1 cellular context compared by ENCODE assay signal in the genomic region with DNA sequence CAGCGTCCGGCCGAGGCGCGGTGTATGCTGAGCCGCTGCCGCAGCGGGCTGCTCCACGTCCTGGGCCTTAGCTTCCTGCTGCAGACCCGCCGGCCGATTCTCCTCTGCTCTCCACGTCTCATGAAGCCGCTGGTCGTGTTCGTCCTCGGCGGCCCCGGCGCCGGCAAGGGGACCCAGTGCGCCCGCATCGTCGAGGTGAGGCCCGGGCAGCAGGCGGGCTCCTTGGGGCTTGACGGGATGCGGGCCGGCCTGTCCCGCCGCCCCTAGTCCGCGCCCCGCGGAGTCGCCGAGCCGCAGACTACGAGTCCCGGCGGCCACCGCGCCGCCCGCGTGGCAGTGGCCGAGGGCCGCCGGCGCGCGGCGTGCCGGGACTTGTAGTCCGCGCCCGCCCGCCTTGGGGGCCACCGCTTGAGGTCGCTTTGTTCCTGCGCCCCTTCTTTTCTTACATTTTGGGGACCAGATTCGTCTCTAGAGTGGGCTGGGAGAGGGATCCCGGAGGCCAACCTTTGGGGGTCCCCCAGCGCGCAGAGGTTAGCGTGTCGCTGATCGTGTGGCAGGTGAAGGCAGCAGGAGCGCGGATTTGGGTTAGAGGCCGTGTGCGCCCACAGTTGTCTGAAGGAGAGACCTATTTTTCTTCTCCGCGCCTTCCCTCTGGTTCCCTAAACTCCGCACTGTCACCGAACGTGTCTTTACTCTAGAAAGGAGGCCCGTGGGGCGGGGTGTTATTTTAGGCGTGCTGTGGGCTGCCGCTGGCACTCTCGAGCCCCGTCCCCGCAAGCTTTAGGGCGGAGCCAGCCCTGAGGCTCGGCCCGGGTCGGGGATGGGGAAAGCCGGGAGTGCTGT.
TF ChIP-seq lines count a peak whose summit lies in the region.

No MANE protein-coding gene starts in this region.

TF ChIP-seq in HepG2, 621 proteins besides CTCF, POLR2A, EP300 and RAD21 (continued from another document and continues in another):
- TF ChIP-seq HNF4G (IDR thresholded peaks at IDR 0.05; ENCODE audit: borderline replicate concordance, low read depth, low read length) (no peak), HNF4G (CRISPR knock-in tag; IDR thresholded peaks at IDR 0.05; ENCODE audit: borderline replicate concordance, low read depth) (no peak), ZNF225 (CRISPR knock-in tag; IDR thresholded peaks at IDR 0.05) (peak; percentile 30; the same call in 1 of the 2 replicates), ZNF7 (CRISPR knock-in tag; IDR thresholded peaks at IDR 0.05) (no peak), MED1 (CRISPR knock-in tag; IDR thresholded peaks at IDR 0.05) (peak; percentile 75; the same call in 1 of the 2 replicates), MAF1 (CRISPR knock-in tag; IDR thresholded peaks at IDR 0.05; ENCODE audit: borderline replicate concordance) (peak; percentile 85; the same call in 1 of the 2 replicates), GATAD2A (CRISPR knock-in tag; IDR thresholded peaks at IDR 0.05) (peak; percentile 66), ZNF44 (CRISPR knock-in tag; IDR thresholded peaks at IDR 0.05) (0 out of 2 replicates have a peak, but pooled peaks have one; percentile 54), ZNF614 (CRISPR knock-in tag; IDR thresholded peaks at IDR 0.05; ENCODE audit: borderline replicate concordance) (peak; percentile 96; the same call in 1 of the 2 replicates), ZNF263 (CRISPR knock-in tag; IDR thresholded peaks at IDR 0.05) (peak; percentile 52; the same call in 1 of the 2 replicates), SUZ12 (IDR thresholded peaks at IDR 0.05; ENCODE audit: low read depth, low read length) (peak; percentile 74; the same call in 1 of the 2 replicates), BHLHE40 (IDR thresholded peaks at IDR 0.05; ENCODE audit: low read length) (peak; percentile 33; the same call in 1 of the 2 replicates), ZNF883 (CRISPR knock-in tag; IDR thresholded peaks at IDR 0.05; ENCODE audit: not compliant biosample characterization) (peak; percentile 47), ZNF737 (CRISPR knock-in tag; IDR thresholded peaks at IDR 0.05; ENCODE audit: borderline replicate concordance) (peak; percentile 65; the same call in 1 of the 2 replicates), ZMYM3 (CRISPR knock-in tag; IDR thresholded peaks at IDR 0.05) (no peak; the same call in 1 of the 2 replicates), TARDBP (CRISPR knock-in tag; IDR thresholded peaks at IDR 0.05) (peak; percentile 50), ZNF724P (CRISPR knock-in tag; IDR thresholded peaks at IDR 0.05; ENCODE audit: borderline replicate concordance) (no peak), YEATS4 (CRISPR knock-in tag; IDR thresholded peaks at IDR 0.05; ENCODE audit: borderline replicate concordance) (peak; percentile 71), ZFY (CRISPR knock-in tag; IDR thresholded peaks at IDR 0.05) (peak; percentile 91), MEF2D (CRISPR knock-in tag; IDR thresholded peaks at IDR 0.05) (peak; percentile 63; the same call in 1 of the 2 replicates), ZNF292 (CRISPR knock-in tag; IDR thresholded peaks at IDR 0.05; ENCODE audit: borderline replicate concordance, low read depth) (0 out of 2 replicates have a peak, but pooled peaks have one; percentile 10), SOX13 (IDR thresholded peaks at IDR 0.05) (no peak), SOX13 (CRISPR knock-in tag; conservative IDR thresholded peaks at IDR 0.05 in 1 of 2, IDR thresholded peaks at IDR 0.05 in 1 of 2) (0 out of 4 replicates have a peak, but pooled peaks of 1 of the 2 experiments have one; percentile 16), MXI1 (IDR thresholded peaks at IDR 0.05; ENCODE audit: borderline replicate concordance, low read depth, low read length) (peak; percentile 28; the same call in 1 of the 3 replicates), REPIN1 (CRISPR knock-in tag; IDR thresholded peaks at IDR 0.05; ENCODE audit: borderline replicate concordance, low read depth) (0 out of 2 replicates have a peak, but pooled peaks have one; percentile 17), ARNT (IDR thresholded peaks at IDR 0.05) (no peak)
- TF ChIP-seq, protein P1, sequence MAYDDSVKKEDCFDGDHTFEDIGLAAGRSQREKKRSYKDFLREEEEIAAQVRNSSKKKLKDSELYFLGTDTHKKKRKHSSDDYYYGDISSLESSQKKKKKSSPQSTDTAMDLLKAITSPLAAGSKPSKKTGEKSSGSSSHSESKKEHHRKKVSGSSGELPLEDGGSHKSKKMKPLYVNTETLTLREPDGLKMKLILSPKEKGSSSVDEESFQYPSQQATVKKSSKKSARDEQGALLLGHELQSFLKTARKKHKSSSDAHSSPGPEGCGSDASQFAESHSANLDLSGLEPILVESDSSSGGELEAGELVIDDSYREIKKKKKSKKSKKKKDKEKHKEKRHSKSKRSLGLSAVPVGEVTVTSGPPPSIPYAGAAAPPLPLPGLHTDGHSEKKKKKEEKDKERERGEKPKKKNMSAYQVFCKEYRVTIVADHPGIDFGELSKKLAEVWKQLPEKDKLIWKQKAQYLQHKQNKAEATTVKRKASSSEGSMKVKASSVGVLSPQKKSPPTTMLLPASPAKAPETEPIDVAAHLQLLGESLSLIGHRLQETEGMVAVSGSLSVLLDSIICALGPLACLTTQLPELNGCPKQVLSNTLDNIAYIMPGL (CRISPR knock-in tag; IDR thresholded peaks at IDR 0.05; ENCODE audit: borderline replicate concordance in 1 of 2, low read depth in 1 of 2) = peak; percentile 55 to 65; a peak in 3 of 4 replicates
- TF ChIP-seq, protein P2, sequence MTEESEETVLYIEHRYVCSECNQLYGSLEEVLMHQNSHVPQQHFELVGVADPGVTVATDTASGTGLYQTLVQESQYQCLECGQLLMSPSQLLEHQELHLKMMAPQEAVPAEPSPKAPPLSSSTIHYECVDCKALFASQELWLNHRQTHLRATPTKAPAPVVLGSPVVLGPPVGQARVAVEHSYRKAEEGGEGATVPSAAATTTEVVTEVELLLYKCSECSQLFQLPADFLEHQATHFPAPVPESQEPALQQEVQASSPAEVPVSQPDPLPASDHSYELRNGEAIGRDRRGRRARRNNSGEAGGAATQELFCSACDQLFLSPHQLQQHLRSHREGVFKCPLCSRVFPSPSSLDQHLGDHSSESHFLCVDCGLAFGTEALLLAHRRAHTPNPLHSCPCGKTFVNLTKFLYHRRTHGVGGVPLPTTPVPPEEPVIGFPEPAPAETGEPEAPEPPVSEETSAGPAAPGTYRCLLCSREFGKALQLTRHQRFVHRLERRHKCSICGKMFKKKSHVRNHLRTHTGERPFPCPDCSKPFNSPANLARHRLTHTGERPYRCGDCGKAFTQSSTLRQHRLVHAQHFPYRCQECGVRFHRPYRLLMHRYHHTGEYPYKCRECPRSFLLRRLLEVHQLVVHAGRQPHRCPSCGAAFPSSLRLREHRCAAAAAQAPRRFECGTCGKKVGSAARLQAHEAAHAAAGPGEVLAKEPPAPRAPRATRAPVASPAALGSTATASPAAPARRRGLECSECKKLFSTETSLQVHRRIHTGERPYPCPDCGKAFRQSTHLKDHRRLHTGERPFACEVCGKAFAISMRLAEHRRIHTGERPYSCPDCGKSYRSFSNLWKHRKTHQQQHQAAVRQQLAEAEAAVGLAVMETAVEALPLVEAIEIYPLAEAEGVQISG (CRISPR knock-in tag; IDR thresholded peaks at IDR 0.05) = peak; percentile 71
- TF ChIP-seq, protein P3, sequence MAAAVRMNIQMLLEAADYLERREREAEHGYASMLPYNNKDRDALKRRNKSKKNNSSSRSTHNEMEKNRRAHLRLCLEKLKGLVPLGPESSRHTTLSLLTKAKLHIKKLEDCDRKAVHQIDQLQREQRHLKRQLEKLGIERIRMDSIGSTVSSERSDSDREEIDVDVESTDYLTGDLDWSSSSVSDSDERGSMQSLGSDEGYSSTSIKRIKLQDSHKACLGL (CRISPR knock-in tag; IDR thresholded peaks at IDR 0.05) = peak; percentile 40; the same call in 1 of the 2 replicates
- TF ChIP-seq, protein P4, sequence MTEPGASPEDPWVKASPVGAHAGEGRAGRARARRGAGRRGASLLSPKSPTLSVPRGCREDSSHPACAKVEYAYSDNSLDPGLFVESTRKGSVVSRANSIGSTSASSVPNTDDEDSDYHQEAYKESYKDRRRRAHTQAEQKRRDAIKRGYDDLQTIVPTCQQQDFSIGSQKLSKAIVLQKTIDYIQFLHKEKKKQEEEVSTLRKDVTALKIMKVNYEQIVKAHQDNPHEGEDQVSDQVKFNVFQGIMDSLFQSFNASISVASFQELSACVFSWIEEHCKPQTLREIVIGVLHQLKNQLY (CRISPR knock-in tag; IDR thresholded peaks at IDR 0.05) = no peak
- TF ChIP-seq, protein P5, sequence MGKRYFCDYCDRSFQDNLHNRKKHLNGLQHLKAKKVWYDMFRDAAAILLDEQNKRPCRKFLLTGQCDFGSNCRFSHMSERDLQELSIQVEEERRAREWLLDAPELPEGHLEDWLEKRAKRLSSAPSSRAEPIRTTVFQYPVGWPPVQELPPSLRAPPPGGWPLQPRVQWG (CRISPR knock-in tag; IDR thresholded peaks at IDR 0.05; ENCODE audit: borderline replicate concordance, low read depth) = no peak
- TF ChIP-seq, protein P6, sequence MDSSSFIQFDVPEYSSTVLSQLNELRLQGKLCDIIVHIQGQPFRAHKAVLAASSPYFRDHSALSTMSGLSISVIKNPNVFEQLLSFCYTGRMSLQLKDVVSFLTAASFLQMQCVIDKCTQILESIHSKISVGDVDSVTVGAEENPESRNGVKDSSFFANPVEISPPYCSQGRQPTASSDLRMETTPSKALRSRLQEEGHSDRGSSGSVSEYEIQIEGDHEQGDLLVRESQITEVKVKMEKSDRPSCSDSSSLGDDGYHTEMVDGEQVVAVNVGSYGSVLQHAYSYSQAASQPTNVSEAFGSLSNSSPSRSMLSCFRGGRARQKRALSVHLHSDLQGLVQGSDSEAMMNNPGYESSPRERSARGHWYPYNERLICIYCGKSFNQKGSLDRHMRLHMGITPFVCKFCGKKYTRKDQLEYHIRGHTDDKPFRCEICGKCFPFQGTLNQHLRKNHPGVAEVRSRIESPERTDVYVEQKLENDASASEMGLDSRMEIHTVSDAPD (CRISPR knock-in tag; IDR thresholded peaks at IDR 0.05) = 0 out of 2 replicates have a peak, but pooled peaks have one; percentile 63
- TF ChIP-seq, protein P7, sequence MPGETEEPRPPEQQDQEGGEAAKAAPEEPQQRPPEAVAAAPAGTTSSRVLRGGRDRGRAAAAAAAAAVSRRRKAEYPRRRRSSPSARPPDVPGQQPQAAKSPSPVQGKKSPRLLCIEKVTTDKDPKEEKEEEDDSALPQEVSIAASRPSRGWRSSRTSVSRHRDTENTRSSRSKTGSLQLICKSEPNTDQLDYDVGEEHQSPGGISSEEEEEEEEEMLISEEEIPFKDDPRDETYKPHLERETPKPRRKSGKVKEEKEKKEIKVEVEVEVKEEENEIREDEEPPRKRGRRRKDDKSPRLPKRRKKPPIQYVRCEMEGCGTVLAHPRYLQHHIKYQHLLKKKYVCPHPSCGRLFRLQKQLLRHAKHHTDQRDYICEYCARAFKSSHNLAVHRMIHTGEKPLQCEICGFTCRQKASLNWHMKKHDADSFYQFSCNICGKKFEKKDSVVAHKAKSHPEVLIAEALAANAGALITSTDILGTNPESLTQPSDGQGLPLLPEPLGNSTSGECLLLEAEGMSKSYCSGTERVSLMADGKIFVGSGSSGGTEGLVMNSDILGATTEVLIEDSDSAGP (CRISPR knock-in tag; IDR thresholded peaks at IDR 0.05; ENCODE audit: borderline replicate concordance) = peak; percentile 75; the same call in 1 of the 2 replicates
- TF ChIP-seq, protein P8, sequence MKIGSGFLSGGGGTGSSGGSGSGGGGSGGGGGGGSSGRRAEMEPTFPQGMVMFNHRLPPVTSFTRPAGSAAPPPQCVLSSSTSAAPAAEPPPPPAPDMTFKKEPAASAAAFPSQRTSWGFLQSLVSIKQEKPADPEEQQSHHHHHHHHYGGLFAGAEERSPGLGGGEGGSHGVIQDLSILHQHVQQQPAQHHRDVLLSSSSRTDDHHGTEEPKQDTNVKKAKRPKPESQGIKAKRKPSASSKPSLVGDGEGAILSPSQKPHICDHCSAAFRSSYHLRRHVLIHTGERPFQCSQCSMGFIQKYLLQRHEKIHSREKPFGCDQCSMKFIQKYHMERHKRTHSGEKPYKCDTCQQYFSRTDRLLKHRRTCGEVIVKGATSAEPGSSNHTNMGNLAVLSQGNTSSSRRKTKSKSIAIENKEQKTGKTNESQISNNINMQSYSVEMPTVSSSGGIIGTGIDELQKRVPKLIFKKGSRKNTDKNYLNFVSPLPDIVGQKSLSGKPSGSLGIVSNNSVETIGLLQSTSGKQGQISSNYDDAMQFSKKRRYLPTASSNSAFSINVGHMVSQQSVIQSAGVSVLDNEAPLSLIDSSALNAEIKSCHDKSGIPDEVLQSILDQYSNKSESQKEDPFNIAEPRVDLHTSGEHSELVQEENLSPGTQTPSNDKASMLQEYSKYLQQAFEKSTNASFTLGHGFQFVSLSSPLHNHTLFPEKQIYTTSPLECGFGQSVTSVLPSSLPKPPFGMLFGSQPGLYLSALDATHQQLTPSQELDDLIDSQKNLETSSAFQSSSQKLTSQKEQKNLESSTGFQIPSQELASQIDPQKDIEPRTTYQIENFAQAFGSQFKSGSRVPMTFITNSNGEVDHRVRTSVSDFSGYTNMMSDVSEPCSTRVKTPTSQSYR (CRISPR knock-in tag; IDR thresholded peaks at IDR 0.05; ENCODE audit: borderline replicate concordance) = no peak
- TF ChIP-seq, protein P9, sequence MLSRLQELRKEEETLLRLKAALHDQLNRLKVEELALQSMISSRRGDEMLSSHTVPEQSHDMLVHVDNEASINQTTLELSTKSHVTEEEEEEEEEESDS (CRISPR knock-in tag; IDR thresholded peaks at IDR 0.05; ENCODE audit: borderline replicate concordance) = 0 out of 2 replicates have a peak, but pooled peaks have one; percentile 44
- TF ChIP-seq, protein P10, sequence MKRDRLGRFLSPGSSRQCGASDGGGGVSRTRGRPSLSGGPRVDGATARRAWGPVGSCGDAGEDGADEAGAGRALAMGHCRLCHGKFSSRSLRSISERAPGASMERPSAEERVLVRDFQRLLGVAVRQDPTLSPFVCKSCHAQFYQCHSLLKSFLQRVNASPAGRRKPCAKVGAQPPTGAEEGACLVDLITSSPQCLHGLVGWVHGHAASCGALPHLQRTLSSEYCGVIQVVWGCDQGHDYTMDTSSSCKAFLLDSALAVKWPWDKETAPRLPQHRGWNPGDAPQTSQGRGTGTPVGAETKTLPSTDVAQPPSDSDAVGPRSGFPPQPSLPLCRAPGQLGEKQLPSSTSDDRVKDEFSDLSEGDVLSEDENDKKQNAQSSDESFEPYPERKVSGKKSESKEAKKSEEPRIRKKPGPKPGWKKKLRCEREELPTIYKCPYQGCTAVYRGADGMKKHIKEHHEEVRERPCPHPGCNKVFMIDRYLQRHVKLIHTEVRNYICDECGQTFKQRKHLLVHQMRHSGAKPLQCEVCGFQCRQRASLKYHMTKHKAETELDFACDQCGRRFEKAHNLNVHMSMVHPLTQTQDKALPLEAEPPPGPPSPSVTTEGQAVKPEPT (CRISPR knock-in tag; IDR thresholded peaks at IDR 0.05; ENCODE audit: low read depth) = peak; percentile 40; the same call in 1 of the 2 replicates
- TF ChIP-seq, protein P11, sequence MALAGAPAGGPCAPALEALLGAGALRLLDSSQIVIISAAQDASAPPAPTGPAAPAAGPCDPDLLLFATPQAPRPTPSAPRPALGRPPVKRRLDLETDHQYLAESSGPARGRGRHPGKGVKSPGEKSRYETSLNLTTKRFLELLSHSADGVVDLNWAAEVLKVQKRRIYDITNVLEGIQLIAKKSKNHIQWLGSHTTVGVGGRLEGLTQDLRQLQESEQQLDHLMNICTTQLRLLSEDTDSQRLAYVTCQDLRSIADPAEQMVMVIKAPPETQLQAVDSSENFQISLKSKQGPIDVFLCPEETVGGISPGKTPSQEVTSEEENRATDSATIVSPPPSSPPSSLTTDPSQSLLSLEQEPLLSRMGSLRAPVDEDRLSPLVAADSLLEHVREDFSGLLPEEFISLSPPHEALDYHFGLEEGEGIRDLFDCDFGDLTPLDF (CRISPR knock-in tag; IDR thresholded peaks at IDR 0.05) = peak; percentile 75; the same call in 1 of the 2 replicates
